8 cellular contexts compared by ENCODE assay signal in the genomic region with DNA sequence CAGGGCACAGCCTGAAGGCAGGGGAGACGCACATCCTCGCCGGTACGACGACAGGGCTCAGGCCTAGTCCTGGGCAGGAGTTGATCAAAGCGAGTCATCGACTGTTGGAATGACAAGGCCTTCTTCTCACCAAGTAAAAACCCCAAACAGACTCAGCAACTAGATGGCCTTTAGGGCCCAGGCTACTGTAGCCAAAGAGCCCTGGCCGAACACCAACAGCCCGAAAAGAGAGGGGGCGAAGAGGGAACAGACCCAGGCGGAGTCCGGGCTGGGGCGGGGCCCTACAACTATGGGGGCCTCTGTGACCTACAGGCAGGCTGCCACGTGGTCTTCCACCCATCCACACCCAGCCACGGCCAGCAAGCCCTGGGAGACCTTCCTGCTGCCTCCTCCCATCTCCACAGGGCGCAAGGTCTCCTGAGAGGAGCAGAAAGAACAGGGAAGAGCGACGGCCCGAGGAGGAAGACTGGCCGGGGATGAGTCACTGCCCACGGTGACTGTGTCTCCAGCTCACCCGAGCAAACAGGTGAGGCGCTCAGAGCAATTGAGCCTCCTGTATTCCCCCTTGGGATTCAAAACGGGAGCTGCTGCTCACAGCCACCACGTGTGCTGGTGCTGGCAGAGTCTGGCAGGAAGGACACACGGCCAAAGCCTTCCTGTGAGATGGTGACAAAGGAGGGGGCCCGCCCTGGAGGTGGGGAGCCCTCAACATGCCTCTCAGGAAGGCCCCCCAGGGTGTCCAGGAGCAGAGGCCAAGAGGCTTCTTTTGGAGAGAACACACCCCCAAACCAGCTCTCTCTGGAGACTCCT. TPM values are rescaled to one million over a fixed set of nuclear protein-coding genes. Genes with fewer than 3 reads are reported as not detected.
DNase-seq lines count a peak whose midpoint lies in the region; ATAC-seq and TF ChIP-seq lines count a peak whose summit lies in the region.

No MANE protein-coding gene starts in this region.

- H3K4me1 Mint-ChIP-seq in natural killer cell treated with Interleukin-12 subunit alpha and Interleukin-12 subunit beta and Interleukin-15 and Interleukin-18, amount 100 ng/mL, for 72 hours (ENCODE audit: low read depth in 2 of 2), result peaks cover 25 to 59% of the 10 kb centered on the region in 2 donors

- H3K36me3 Mint-ChIP-seq in natural killer cell treated with Interleukin-12 subunit alpha and Interleukin-12 subunit beta and Interleukin-15 and Interleukin-18, amount 100 ng/mL, for 72 hours, result peaks cover 31% of the 10 kb centered on the region

- no peak overlapping the region for H3K4me3 Mint-ChIP-seq in natural killer cell treated with Interleukin-12 subunit alpha and Interleukin-12 subunit beta and Interleukin-15 and Interleukin-18, amount 100 ng/mL, for 72 hours

- no peaks in the 10 kb centered on the region for H3K27me3 Mint-ChIP-seq in natural killer cell treated with Interleukin-12 subunit alpha and Interleukin-12 subunit beta and Interleukin-15 and Interleukin-18, amount 100 ng/mL, for 72 hours

- H3K27ac Mint-ChIP-seq in natural killer cell treated with Interleukin-12 subunit alpha and Interleukin-12 subunit beta and Interleukin-15 and Interleukin-18, amount 100 ng/mL, for 72 hours, result peak overlapping the region; percentile 66 to 87

- H3K27ac ChIP-seq in C4-2B, result peak overlapping the region; percentile 1; the same call in 1 of the 2 replicates

- no peaks in the 10 kb centered on the region for H3K9me3 Mint-ChIP-seq in natural killer cell treated with Interleukin-12 subunit alpha and Interleukin-12 subunit beta and Interleukin-15 and Interleukin-18, amount 100 ng/mL, for 72 hours

- no peak for ATAC-seq in natural killer cell treated with Interleukin-12 subunit alpha and Interleukin-12 subunit beta and Interleukin-15 and Interleukin-18, amount 100 ng/mL, for 72 hours
- ATAC-seq in GM21825 (IDR thresholded peaks at IDR 0.05; ENCODE audit: unreplicated experiment), result no peak

- TF ChIP-seq CTCF in C4-2B (conservative IDR thresholded peaks at IDR 0.05), result no peak

- DNase-seq in NCI-H2107 (lab: John Stamatoyannopoulos, UW) (peak; percentile 82), dermis blood vessel endothelial cell (peak; percentile 63), NCI-H82 treated with DMSO at 0.1 percent for 48 hours (lab: John Stamatoyannopoulos, UW; ENCODE audit: unreplicated experiment) (no peak), occipital lobe (lab: John Stamatoyannopoulos, UW) (no peak)
- DNase-seq in natural killer cell treated with Interleukin-12 subunit alpha and Interleukin-12 subunit beta and Interleukin-15 and Interleukin-18, amount 100 ng/mL, for 72 hours (ENCODE audit: low spot score), result no peak
- no peak for DNase-seq in activated CD8-positive, alpha-beta memory T cell treated with anti-CD3 and anti-CD28 coated beads for 24 hours

RNA-seq across cellular contexts. Expression of a gene that starts 17.7 kb away (rescaled TPM):
- total RNA-seq in dermis blood vessel endothelial cell, result 99.4 and 121 TPM in 2 replicates
- total RNA-seq in natural killer cell treated with Interleukin-12 subunit alpha and Interleukin-12 subunit beta and Interleukin-15 and Interleukin-18, amount 100 ng/mL, for 72 hours, result 100 to 1,000 TPM; 241 to 534 TPM
- 4.2 TPM for total RNA-seq in occipital lobe

RNA-seq across cellular contexts. Expression of a gene that starts 26.9 kb away (rescaled TPM):
- total RNA-seq in dermis blood vessel endothelial cell, result 39.3 and 69.2 TPM in 2 replicates
- 100 to 1,000 TPM; 160 to 215 TPM for total RNA-seq in natural killer cell treated with Interleukin-12 subunit alpha and Interleukin-12 subunit beta and Interleukin-15 and Interleukin-18, amount 100 ng/mL, for 72 hours
- total RNA-seq in occipital lobe, result 23.9 TPM

RNA-seq across cellular contexts. Expression of a gene that starts 33.9 kb away (rescaled TPM):
- total RNA-seq in dermis blood vessel endothelial cell (5.4 and 9.4 TPM in 2 replicates), occipital lobe (18.6 TPM)
- total RNA-seq in natural killer cell treated with Interleukin-12 subunit alpha and Interleukin-12 subunit beta and Interleukin-15 and Interleukin-18, amount 100 ng/mL, for 72 hours, result 10 to 100 TPM; 34.0 to 82.2 TPM

Comparison
In these comparisons a context has a peak if more than half of its experiments do, and no peak if none do; other contexts are left out.
1. DNase-seq: peak in NCI-H2107 (single experiment) and dermis blood vessel endothelial cell (single experiment); none in natural killer cell treated with Interleukin-12 subunit alpha and Interleukin-12 subunit beta and Interleukin-15 and Interleukin-18, amount 100 ng/mL, for 72 hours (single experiment), NCI-H82 treated with DMSO at 0.1 percent for 48 hours (single experiment), occipital lobe (single experiment) and activated CD8-positive, alpha-beta memory T cell treated with anti-CD3 and anti-CD28 coated beads for 24 hours (single experiment).
2. RNA of a gene that starts 17.7 kb away (total RNA-seq): 241 to 534 TPM in natural killer cell treated with Interleukin-12 subunit alpha and Interleukin-12 subunit beta and Interleukin-15 and Interleukin-18, amount 100 ng/mL, for 72 hours and 99.4 to 121 TPM in dermis blood vessel endothelial cell; 4.2 TPM in occipital lobe (single experiment); every median in the first group is over 10 times any median in the second.